8 cellular contexts compared by ENCODE assay signal in genomic region chr6:5866547-5867051, GRCh38.
DNase-seq lines count a peak whose midpoint lies in the region; ATAC-seq and TF ChIP-seq lines count a peak whose summit lies in the region.

No MANE protein-coding gene starts in this region.

- TF ChIP-seq CTCF in upper lobe of right lung (IDR thresholded peaks at IDR 0.05), result no peak

- H3K4me3 Mint-ChIP-seq in CD8-positive, alpha-beta memory T cell, result peak overlapping the region; percentile 62 to 88 (median 85)
- H3K4me3 Mint-ChIP-seq in activated T-helper 17 cell treated with anti-CD3 and anti-CD28 coated beads, Interleukin-2, amount 50 U/mL, for 72 hours, result peak overlapping the region; percentile 77

- H3K27ac Mint-ChIP-seq in CD8-positive, alpha-beta memory T cell, result peak overlapping the region; percentile 93 to 98 (median 96)
- H3K27ac Mint-ChIP-seq in activated T-helper 17 cell treated with anti-CD3 and anti-CD28 coated beads, Interleukin-2, amount 50 U/mL, for 72 hours, result peak overlapping the region; percentile 89

- H3K9me3 ChIP-seq in CD8-positive, alpha-beta memory T cell (ENCODE audit: low read length), result no peaks in the 10 kb centered on the region
- H3K9me3 ChIP-seq in upper lobe of right lung, result no peaks in the 10 kb centered on the region

- H3K27ac ChIP-seq in CD8-positive, alpha-beta memory T cell (ENCODE audit: low read depth, low read length), result peak overlapping the region; percentile 17
- peak overlapping the region; percentile 28 for H3K27ac ChIP-seq in upper lobe of right lung

- H3K36me3 ChIP-seq in CD8-positive, alpha-beta memory T cell (ENCODE audit: insufficient read depth, low read length), result no peaks in the 10 kb centered on the region
- no peaks in the 10 kb centered on the region for H3K36me3 ChIP-seq in upper lobe of right lung

- peaks cover 4 to 13% (median 7%) of the 10 kb centered on the region in 5 donors for H3K9me3 Mint-ChIP-seq in CD8-positive, alpha-beta memory T cell
- no peaks in the 10 kb centered on the region for H3K9me3 Mint-ChIP-seq in activated T-helper 17 cell treated with anti-CD3 and anti-CD28 coated beads, Interleukin-2, amount 50 U/mL, for 72 hours

- DNase-seq in CD8-positive, alpha-beta memory T cell, result peak in 2 of 5 donors; percentile 15 to 16
- DNase-seq in MV-4-11 (lab: John Stamatoyannopoulos, UW), result peak; percentile 5
- DNase-seq in kidney tubule cell (ENCODE audit: low spot score), result peak; percentile 74
- DNase-seq in upper lobe of right lung, result no peak
- no peak for DNase-seq in hippocampal formation (lab: John Stamatoyannopoulos, UW)

- peaks cover 2 to 27% (median 5%) of the 10 kb centered on the region in 3 donors for H3K36me3 Mint-ChIP-seq in CD8-positive, alpha-beta memory T cell
- no peaks in the 10 kb centered on the region for H3K36me3 Mint-ChIP-seq in activated T-helper 17 cell treated with anti-CD3 and anti-CD28 coated beads, Interleukin-2, amount 50 U/mL, for 72 hours (ENCODE audit: low read depth)

- CTCF ChIA-PET in CD8-positive, alpha-beta memory T cell (lab: Charles Lee), result interaction anchor here (0.6 kb wide), 1 partner anchor 265 kb away, joined by 3 read pairs; no protein-coding TSS in a partner anchor

- POLR2A ChIA-PET in CD8-positive, alpha-beta memory T cell (lab: Charles Lee), result no interaction called here

- intact Hi-C loops in upper lobe of right lung (cut with DNase I), result no loop called here

- peak overlapping the region; percentile 49 for H3K4me3 ChIP-seq in CD8-positive, alpha-beta memory T cell (ENCODE audit: low read length)
- peak overlapping the region; percentile 23 for H3K4me3 ChIP-seq in upper lobe of right lung

- peaks cover 54 to 66% (median 62%) of the 10 kb centered on the region in 3 donors for H3K4me1 Mint-ChIP-seq in CD8-positive, alpha-beta memory T cell
- H3K4me1 Mint-ChIP-seq in activated T-helper 17 cell treated with anti-CD3 and anti-CD28 coated beads, Interleukin-2, amount 50 U/mL, for 72 hours, result peaks cover 20% of the 10 kb centered on the region

- peaks cover 46% of the 10 kb centered on the region for H3K4me1 ChIP-seq in CD8-positive, alpha-beta memory T cell (ENCODE audit: insufficient read depth, low read length)
- no peaks in the 10 kb centered on the region for H3K4me1 ChIP-seq in upper lobe of right lung

- peak; percentile 60 for ATAC-seq in activated T-helper 17 cell treated with anti-CD3 and anti-CD28 coated beads, Interleukin-2, amount 50 U/mL, for 72 hours (replicated peaks)
- ATAC-seq in upper lobe of right lung (peak; percentile 42), HG03045 (IDR thresholded peaks at IDR 0.05; ENCODE audit: unreplicated experiment) (no peak), HG02763 (IDR thresholded peaks at IDR 0.05; ENCODE audit: unreplicated experiment) (no peak)

- H3K27me3 Mint-ChIP-seq in CD8-positive, alpha-beta memory T cell, result peaks cover 0 to 3% of the 10 kb centered on the region in 2 donors
- no peaks in the 10 kb centered on the region for H3K27me3 Mint-ChIP-seq in activated T-helper 17 cell treated with anti-CD3 and anti-CD28 coated beads, Interleukin-2, amount 50 U/mL, for 72 hours

- H3K27me3 ChIP-seq in CD8-positive, alpha-beta memory T cell (ENCODE audit: insufficient read depth, low read length, poor library complexity, severe bottlenecking), result no peaks in the 10 kb centered on the region
- H3K27me3 ChIP-seq in upper lobe of right lung, result no peaks in the 10 kb centered on the region

Comparison
In these comparisons a context has a peak if more than half of its experiments do, and no peak if none do; other contexts are left out.
1. DNase-seq: peak in MV-4-11 (single experiment) and kidney tubule cell (single experiment); none in upper lobe of right lung (single experiment) and hippocampal formation (0 of 2).
2. ATAC-seq: peak in activated T-helper 17 cell treated with anti-CD3 and anti-CD28 coated beads, Interleukin-2, amount 50 U/mL, for 72 hours (single experiment) and upper lobe of right lung (single experiment); none in HG03045 (single experiment) and HG02763 (single experiment).